ENCODE assay signal across 8 cellular contexts in the genomic region with DNA sequence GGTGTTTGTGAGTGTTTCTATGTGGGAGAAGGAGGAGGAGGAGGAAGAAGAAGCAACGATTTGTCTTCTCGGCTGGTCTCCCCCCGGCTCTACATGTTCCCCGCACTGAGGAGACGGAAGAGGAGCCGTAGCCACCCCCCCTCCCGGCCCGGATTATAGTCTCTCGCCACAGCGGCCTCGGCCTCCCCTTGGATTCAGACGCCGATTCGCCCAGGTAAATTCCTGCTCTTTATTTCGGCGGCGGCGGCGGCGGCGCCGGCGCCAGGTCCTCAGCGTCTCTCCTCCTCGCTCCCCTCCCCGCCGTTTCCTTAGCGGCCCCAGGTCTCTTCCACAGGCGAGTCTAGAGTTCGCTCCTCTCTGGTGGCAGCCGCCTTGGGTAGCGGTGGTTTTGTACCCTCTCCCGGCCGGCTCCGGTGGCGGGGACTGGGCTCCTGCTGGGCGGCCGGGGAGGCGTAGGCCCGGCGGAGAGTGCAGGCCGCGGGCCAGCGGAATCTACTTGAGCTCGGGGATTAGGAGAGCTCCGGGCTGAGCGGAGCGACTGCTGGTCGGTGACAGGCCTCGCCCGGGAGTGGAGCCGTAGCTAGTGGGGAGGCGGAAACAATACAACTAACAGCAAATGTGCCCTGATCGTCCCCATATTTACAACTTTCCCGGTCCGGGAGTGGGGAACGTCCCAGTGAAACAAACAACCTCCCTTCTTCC. TPM values are rescaled to one million over a fixed set of nuclear protein-coding genes. Genes with fewer than 3 reads are reported as not detected.
A peak's percentile ranks its signal among the peaks of the same experiment; 100 is the strongest.
DNase-seq lines count a peak whose midpoint lies in the region; ATAC-seq and TF ChIP-seq lines count a peak whose summit lies in the region.

No MANE protein-coding gene starts in this region.

- peak overlapping the region; percentile 93 to 100 (median 98) for H3K27ac ChIP-seq in BLaER1 treated with 17β-estradiol and CSF1 and Interleukin-3, amounts not matched to agents 10 nM and 100 nM
- peak overlapping the region; percentile 95 for H3K27ac ChIP-seq in Panc1 (ENCODE audit: low read length)
- peak overlapping the region; percentile 97 to 99 (median 97) for H3K27ac ChIP-seq in gastroesophageal sphincter
- H3K27ac ChIP-seq in neutrophil, result peak overlapping the region; percentile 98
- H3K27ac ChIP-seq in suprapubic skin, result peak overlapping the region; percentile 98

- no peaks in the 10 kb centered on the region for H3K9me3 ChIP-seq in BLaER1 treated with 17β-estradiol and CSF1 and Interleukin-3, amounts not matched to agents 10 nM and 100 nM (replicated peaks in 1 of 11)
- no peaks in the 10 kb centered on the region for H3K9me3 ChIP-seq in Panc1 (ENCODE audit: control insufficient read depth, insufficient read depth, low read depth, low read length)
- H3K9me3 ChIP-seq in gastroesophageal sphincter, result no peaks in the 10 kb centered on the region
- H3K9me3 ChIP-seq in neutrophil, result no peaks in the 10 kb centered on the region
- no peaks in the 10 kb centered on the region for H3K9me3 ChIP-seq in suprapubic skin

- H3K4me2 ChIP-seq in BLaER1 treated with 17β-estradiol and CSF1 and Interleukin-3, amounts not matched to agents 10 nM and 100 nM, result peak overlapping the region; percentile 74 to 98 (median 89); a peak in 20 of 22 replicates

- WGBS in gastroesophageal sphincter (ENCODE audit: low coverage in 1 of 2), 2 donors, result 0 to 1% methylated on average over 3 to 29 of the region's 57 CpGs
- WGBS in suprapubic skin, result under 1% methylated on average over 24 of the region's 57 CpGs

- TF ChIP-seq POLR2A in gastroesophageal sphincter (IDR thresholded peaks at IDR 0.05) (peak; percentile 19 to 23), suprapubic skin (IDR thresholded peaks at IDR 0.05) (no peak)

- peak overlapping the region; percentile 93 to 100 (median 99) for H3K9ac ChIP-seq in BLaER1 treated with 17β-estradiol and CSF1 and Interleukin-3, amounts not matched to agents 10 nM and 100 nM

- peak; percentile 21 for ATAC-seq in GM21367 (IDR thresholded peaks at IDR 0.05; ENCODE audit: unreplicated experiment)
- ATAC-seq in Panc1, result peak; percentile 64
- ATAC-seq in gastroesophageal sphincter, result peak; percentile 57

- CTCF ChIA-PET in Panc1 (lab: Charles Lee), result no interaction called here

- peaks cover 54 to 87% (median 81%) of the 10 kb centered on the region in 11 experiments for H4K20me1 ChIP-seq in BLaER1 treated with 17β-estradiol and CSF1 and Interleukin-3, amounts not matched to agents 10 nM and 100 nM

- H3K27me3 ChIP-seq in BLaER1 treated with 17β-estradiol and CSF1 and Interleukin-3, amounts not matched to agents 10 nM and 100 nM, result no peaks in the 10 kb centered on the region
- H3K27me3 ChIP-seq in Panc1 (ENCODE audit: control insufficient read depth, insufficient read depth, low read length) (no peaks in the 10 kb centered on the region), gastroesophageal sphincter (no peaks in the 10 kb centered on the region), neutrophil (no peaks in the 10 kb centered on the region), suprapubic skin (no peaks in the 10 kb centered on the region)

- DNase-seq in HuH-7.5 (ENCODE audit: low spot score) (peak; percentile 35), Panc1 (ENCODE audit: low read depth, low spot score) (no peak), suprapubic skin (ENCODE audit: low spot score in 2 of 2) (peak; percentile 82 to 87)
- DNase-seq in activated gamma-delta T cell treated with anti-CD3 and anti-CD28 coated beads, Interleukin-2, amount 50 U/mL, for 16 hours (ENCODE audit: low read depth), result peak; percentile 22

- peaks cover 0 to 8% (median 4%) of the 10 kb centered on the region in 11 experiments; a peak in 6 of 22 replicates for H3K36me3 ChIP-seq in BLaER1 treated with 17β-estradiol and CSF1 and Interleukin-3, amounts not matched to agents 10 nM and 100 nM
- H3K36me3 ChIP-seq in Panc1 (ENCODE audit: control insufficient read depth, insufficient read depth, low read length) (peaks cover 3% of the 10 kb centered on the region; the same call in 1 of the 2 replicates), gastroesophageal sphincter (peaks cover 0 to 4% of the 10 kb centered on the region in 2 donors), neutrophil (no peaks in the 10 kb centered on the region), suprapubic skin (no peaks in the 10 kb centered on the region)

- in situ Hi-C loops in Panc1 (cut with HindIII; ENCODE audit: low pct_unique_long_range_greater_than_20kb, low sequenced_read_pairs), result no loop called here

- no peak for TF ChIP-seq CTCF in Panc1 (IDR thresholded peaks at IDR 0.05)
- peak in 2 of 4 experiments; percentile 11 to 16 for TF ChIP-seq CTCF in gastroesophageal sphincter (IDR thresholded peaks at IDR 0.05)
- TF ChIP-seq CTCF in neutrophil (IDR thresholded peaks at IDR 0.05), result no peak
- no peak for TF ChIP-seq CTCF in suprapubic skin (IDR thresholded peaks at IDR 0.05)

- peak overlapping the region; percentile 76 to 98 (median 94) for H3K4me3 ChIP-seq in BLaER1 treated with 17β-estradiol and CSF1 and Interleukin-3, amounts not matched to agents 10 nM and 100 nM
- H3K4me3 ChIP-seq in Panc1 (ENCODE audit: low read depth in 2 of 2, low read length in 2 of 2) (peak overlapping the region; percentile 92 to 96), gastroesophageal sphincter (peak overlapping the region; percentile 80 to 92), neutrophil (ENCODE audit: low read depth in 1 of 2, low read length in 1 of 2) (peak overlapping the region; percentile 84 to 92), suprapubic skin (peak overlapping the region; percentile 75)

- POLR2A ChIA-PET in Panc1 (lab: Charles Lee), result interaction anchor here (0.6 to 0.7 kb wide), 2 partner anchors 11 to 65 kb away, joined by 3 to 5 read pairs; no protein-coding TSS in a partner anchor

- no TSS peak for BruUV-seq in Panc1 (replicated peaks; lab: Mats Ljungman, UMichigan)

- peaks cover 11 to 57% (median 45%) of the 10 kb centered on the region in 10 experiments; a peak in 19 of 20 replicates for H3K4me1 ChIP-seq in BLaER1 treated with 17β-estradiol and CSF1 and Interleukin-3, amounts not matched to agents 10 nM and 100 nM
- peaks cover 38% of the 10 kb centered on the region for H3K4me1 ChIP-seq in Panc1 (ENCODE audit: control insufficient read depth, insufficient read depth, low read length)
- peaks cover 13 to 66% (median 22%) of the 10 kb centered on the region in 3 donors for H3K4me1 ChIP-seq in gastroesophageal sphincter
- H3K4me1 ChIP-seq in neutrophil (ENCODE audit: control insufficient read depth in 1 of 2, insufficient read depth in 1 of 2, low read depth in 1 of 2, low read length in 1 of 2), result peaks cover 46 to 48% of the 10 kb centered on the region in 2 experiments
- peaks cover 65% of the 10 kb centered on the region for H3K4me1 ChIP-seq in suprapubic skin

- TF ChIP-seq EP300 in gastroesophageal sphincter (IDR thresholded peaks at IDR 0.05) (no peak), suprapubic skin (IDR thresholded peaks at IDR 0.05) (no peak)

- intact Hi-C loops in Panc1 (cut with micrococcal nuclease; ENCODE audit: unreplicated experiment), result loop anchor here (5.0 to 10.0 kb wide), 2 partner anchors 70 to 118 kb away; no protein-coding TSS in a partner anchor

RNA-seq across cellular contexts. Expression of a gene that starts 0.5 kb away (rescaled TPM):
- 41.6 TPM for total RNA-seq in Panc1 (2021; ENCODE audit: unreplicated experiment)
- 19.1 TPM for polyA plus RNA-seq in Panc1 (2012; ENCODE audit: insufficient read length)
- 10 to 100 TPM; 44.9 to 59.4 (median 51.7) TPM for total RNA-seq in gastroesophageal sphincter
- total RNA-seq in suprapubic skin, result 100 to 1,000 TPM in 1 of 4 donors, 10 to 100 TPM in 3; 40.3 to 123 (median 60.4) TPM

Comparison
In these comparisons a context has a peak if more than half of its experiments do, and no peak if none do; other contexts are left out.
1. POLR2A ChIP-seq: peak in gastroesophageal sphincter (2 of 2); none in suprapubic skin (0 of 2).
2. Peak in every context shown above with its lines, with median percentiles within 50 percentile points of each other: H3K27ac ChIP-seq, H3K4me3 ChIP-seq and ATAC-seq.